10 cellular contexts compared by ENCODE assay signal in the genomic region with DNA sequence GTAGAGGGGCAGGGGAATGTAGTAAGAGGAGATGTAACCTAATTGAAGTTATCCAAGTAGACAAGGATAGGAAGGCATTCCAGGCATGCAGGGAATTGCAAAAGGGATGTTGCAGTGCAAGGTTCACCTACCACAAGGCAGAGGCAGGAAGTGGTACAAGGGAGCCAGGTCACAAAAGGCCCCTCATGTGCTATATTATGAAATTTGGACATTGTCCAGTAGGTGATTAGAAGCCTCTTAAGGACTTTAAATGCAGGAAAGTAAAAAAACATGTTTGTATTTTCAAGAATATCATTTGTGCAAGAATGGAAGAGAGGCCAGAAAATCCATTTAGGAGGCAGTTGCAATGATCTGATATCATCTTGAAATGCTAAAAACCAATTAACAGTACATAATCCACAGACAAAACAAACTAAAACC.
DNase-seq lines count a peak whose midpoint lies in the region; ATAC-seq and TF ChIP-seq lines count a peak whose summit lies in the region.
"Had no signal": no experiment of that assay in that cellular context is flagged by ENCODE, and none has a peak within 500 bp of the region (broad histone marks: within the 10 kb centered on the region; RNA-seq: fewer than 3 reads in every experiment).

No MANE protein-coding gene starts in this region.

- H3K9ac ChIP-seq in iPS-18a (ENCODE audit: low read length), result no peak overlapping the region

- peak overlapping the region; percentile 3 for H3K4me3 ChIP-seq in iPS-18a (ENCODE audit: low read length)
- H3K4me3 ChIP-seq in body of pancreas, result no peak overlapping the region
- H3K4me3 ChIP-seq: prostate gland had no signal

- H3K4me1 ChIP-seq in iPS-18a (ENCODE audit: control insufficient read depth, low read depth, low read length), result peaks cover 13% of the 10 kb centered on the region
- H3K4me1 ChIP-seq in body of pancreas, result no peaks in the 10 kb centered on the region
- H3K4me1 ChIP-seq: prostate gland had no signal

- H3K27me3 ChIP-seq in iPS-18a (ENCODE audit: control insufficient read depth, insufficient read depth, low read length) (no peaks in the 10 kb centered on the region), body of pancreas (no peaks in the 10 kb centered on the region)

- H3K27ac ChIP-seq in iPS-18a (ENCODE audit: low read length) (no peak overlapping the region), body of pancreas (no peak overlapping the region)
- H3K27ac ChIP-seq: prostate gland had no signal

- no peaks in the 10 kb centered on the region for H3K36me3 ChIP-seq in iPS-18a (ENCODE audit: control insufficient read depth, low read depth, low read length)
- H3K36me3 ChIP-seq in body of pancreas (replicated peaks in 1 of 2; ENCODE audit: insufficient read depth in 1 of 2, low read depth in 2 of 2), result peaks cover 0 to 5% of the 10 kb centered on the region in 2 donors
- H3K36me3 ChIP-seq: prostate gland had no signal

- ATAC-seq in body of pancreas, result no peak
- ATAC-seq: CD8-positive, alpha-beta T cell had no signal

- TF ChIP-seq CTCF in GM13977 (IDR thresholded peaks at IDR 0.05; ENCODE audit: extremely low read depth, insufficient read depth, missing control alignments) (no peak), body of pancreas (IDR thresholded peaks at IDR 0.05) (no peak)

- in situ Hi-C loops in ACHN (cut with HindIII; ENCODE audit: low pct_ligation_motif_present, low pct_unique_long_range_greater_than_20kb, low sequenced_read_pairs) (no loop called here), GM13977 (cut with MboI; ENCODE audit: low pct_unique_long_range_greater_than_20kb, low sequenced_read_pairs, unreplicated experiment) (no loop called here)

- intact Hi-C loops in body of pancreas (cut with DNase I), result no loop called here

- no peak for TF ChIP-seq POLR2A in body of pancreas (IDR thresholded peaks at IDR 0.05)

- no peaks in the 10 kb centered on the region for H3K9me3 ChIP-seq in iPS-18a (ENCODE audit: control insufficient read depth, low read depth, low read length)
- H3K9me3 ChIP-seq in body of pancreas, result no peaks in the 10 kb centered on the region
- H3K9me3 ChIP-seq: prostate gland had no signal

- DNase-seq in ACHN (peak; percentile 74), H4 (ENCODE audit: low spot score) (peak; percentile 52), SKM-1 treated with dmso at 0.1 percent for 144 hours (lab: John Stamatoyannopoulos, UW; ENCODE audit: unreplicated experiment) (peak; percentile 45), GM13977 (ENCODE audit: low spot score) (no peak), RKO (ENCODE audit: low spot score) (no peak), NCI-H2227 (lab: John Stamatoyannopoulos, UW; ENCODE audit: unreplicated experiment) (no peak), body of pancreas (no peak)
- DNase-seq: CD8-positive, alpha-beta T cell had no signal

Comparison
In these comparisons a context has a peak if more than half of its experiments do, and no peak if none do; other contexts are left out.
1. DNase-seq: peak in ACHN (single experiment), H4 (single experiment) and SKM-1 treated with dmso at 0.1 percent for 144 hours (single experiment); none in GM13977 (single experiment), RKO (single experiment), NCI-H2227 (single experiment) and body of pancreas (0 of 4).